ENCODE assay signal across 8 cellular contexts in genomic region chr11:64007629-64008282, GRCh38. TPM values are rescaled to one million over a fixed set of nuclear protein-coding genes. Genes with fewer than 3 reads are reported as not detected.
A peak's percentile ranks its signal among the peaks of the same experiment; 100 is the strongest.
DNase-seq lines count a peak whose midpoint lies in the region; ATAC-seq and TF ChIP-seq lines count a peak whose summit lies in the region.

No MANE protein-coding gene starts in this region.

- no peak for DNase-seq in activated naive CD8-positive, alpha-beta T cell treated with anti-CD3 and anti-CD28 coated beads for 36 hours
- DNase-seq in astrocyte of the hippocampus (ENCODE audit: low read depth, low spot score): peak; percentile 61
- no peak for DNase-seq in iPS DF 6.9 (ENCODE audit: low read depth, low spot score)
- peak; percentile 86 to 92 for DNase-seq in psoas muscle
- no peak for DNase-seq in activated CD4-positive, CD25-positive, alpha-beta regulatory T cell treated with anti-CD3 and anti-CD28 coated beads, Interleukin-2, amount 50 U/mL, for 72 hours
- DNase-seq in activated T-helper 1 cell treated with anti-CD3 and anti-CD28 coated beads, Interleukin-12 subunit alpha, Interleukin-12 subunit beta, Interleukin-2, Interleukin-4 antibody, amounts not matched to agents 30 ng/mL and 10 ng/mL and 1 ng/mL, durations not matched to agents 14 hours and 24 hours and 36 hours (ENCODE audit: low spot score): no peak
- no peak for DNase-seq in RKO (ENCODE audit: low spot score)

- H3K27me3 ChIP-seq in iPS DF 6.9 (ENCODE audit: control insufficient read depth, insufficient read depth, low read length) (peaks cover 28% of the 10 kb centered on the region), psoas muscle (ENCODE audit: insufficient read depth in 3 of 3, low read length in 2 of 3) (no peaks in the 10 kb centered on the region)

- no peaks in the 10 kb centered on the region for H3K36me3 ChIP-seq in iPS DF 6.9 (ENCODE audit: control insufficient read depth, insufficient read depth, low read length)
- H3K36me3 ChIP-seq in psoas muscle (ENCODE audit: insufficient read depth in 1 of 2, low read depth in 1 of 2): no peaks in the 10 kb centered on the region

- ATAC-seq in psoas muscle: peak; percentile 72 to 85 (median 80)

- no peak overlapping the region for H3K27ac ChIP-seq in iPS DF 6.9 (ENCODE audit: low read length)
- peak overlapping the region; percentile 41 for H3K27ac ChIP-seq in psoas muscle

- H3K9me3 Mint-ChIP-seq in activated naive CD8-positive, alpha-beta T cell (ENCODE audit: low read depth): no peaks in the 10 kb centered on the region
- peaks cover 13% of the 10 kb centered on the region for H3K9me3 Mint-ChIP-seq in activated naive CD8-positive, alpha-beta T cell treated with anti-CD3 and anti-CD28 coated beads for 36 hours
- H3K9me3 Mint-ChIP-seq in activated T-helper 1 cell treated with anti-CD3 and anti-CD28 coated beads, Interleukin-12 subunit alpha, Interleukin-12 subunit beta, Interleukin-2, Interleukin-4 antibody, amounts not matched to agents 30 ng/mL and 10 ng/mL and 1 ng/mL, durations not matched to agents 14 hours and 24 hours and 36 hours: peaks cover 17% of the 10 kb centered on the region

- H3K4me1 ChIP-seq in iPS DF 6.9 (ENCODE audit: control insufficient read depth, insufficient read depth, low read length): peaks cover 4% of the 10 kb centered on the region; the same call in 1 of the 2 replicates
- H3K4me1 ChIP-seq in psoas muscle: peaks cover 9% of the 10 kb centered on the region

- WGBS in iPS DF 6.9 (ENCODE audit: insufficient coverage, insufficient read length): no CpG with 5 or more reads among the region's 40 CpGs
- WGBS in psoas muscle, 3 donors: 24 to 39% (median 30%) methylated on average over 37 to 40 of the region's 40 CpGs

- H3K27me3 Mint-ChIP-seq in activated naive CD8-positive, alpha-beta T cell: peaks cover 12% of the 10 kb centered on the region
- H3K27me3 Mint-ChIP-seq in activated naive CD8-positive, alpha-beta T cell treated with anti-CD3 and anti-CD28 coated beads for 36 hours: peaks cover 54% of the 10 kb centered on the region
- peaks cover 29% of the 10 kb centered on the region for H3K27me3 Mint-ChIP-seq in activated T-helper 1 cell treated with anti-CD3 and anti-CD28 coated beads, Interleukin-12 subunit alpha, Interleukin-12 subunit beta, Interleukin-2, Interleukin-4 antibody, amounts not matched to agents 30 ng/mL and 10 ng/mL and 1 ng/mL, durations not matched to agents 14 hours and 24 hours and 36 hours (ENCODE audit: insufficient read depth)

- H3K36me3 Mint-ChIP-seq in activated naive CD8-positive, alpha-beta T cell: peaks cover 3% of the 10 kb centered on the region
- peaks cover 15% of the 10 kb centered on the region for H3K36me3 Mint-ChIP-seq in activated naive CD8-positive, alpha-beta T cell treated with anti-CD3 and anti-CD28 coated beads for 36 hours
- no peaks in the 10 kb centered on the region for H3K36me3 Mint-ChIP-seq in activated T-helper 1 cell treated with anti-CD3 and anti-CD28 coated beads, Interleukin-12 subunit alpha, Interleukin-12 subunit beta, Interleukin-2, Interleukin-4 antibody, amounts not matched to agents 30 ng/mL and 10 ng/mL and 1 ng/mL, durations not matched to agents 14 hours and 24 hours and 36 hours (ENCODE audit: low read depth)

- intact Hi-C loops in psoas muscle (cut with DNase I): no loop called here
- intact Hi-C loops in activated T-helper 1 cell treated with anti-CD3 and anti-CD28 coated beads, Interleukin-12 subunit alpha, Interleukin-12 subunit beta, Interleukin-2, Interleukin-4 antibody, amounts not matched to agents 30 ng/mL and 10 ng/mL and 1 ng/mL, durations not matched to agents 14 hours and 24 hours and 36 hours (cut with micrococcal nuclease): no loop called here

- H3K27ac Mint-ChIP-seq in activated naive CD8-positive, alpha-beta T cell: no peak overlapping the region
- no peak overlapping the region for H3K27ac Mint-ChIP-seq in activated naive CD8-positive, alpha-beta T cell treated with anti-CD3 and anti-CD28 coated beads for 36 hours
- no peak overlapping the region for H3K27ac Mint-ChIP-seq in activated T-helper 1 cell treated with anti-CD3 and anti-CD28 coated beads, Interleukin-12 subunit alpha, Interleukin-12 subunit beta, Interleukin-2, Interleukin-4 antibody, amounts not matched to agents 30 ng/mL and 10 ng/mL and 1 ng/mL, durations not matched to agents 14 hours and 24 hours and 36 hours

- peak overlapping the region; percentile 32 for H3K4me3 Mint-ChIP-seq in activated naive CD8-positive, alpha-beta T cell
- H3K4me3 Mint-ChIP-seq in activated naive CD8-positive, alpha-beta T cell treated with anti-CD3 and anti-CD28 coated beads for 36 hours: no peak overlapping the region
- no peak overlapping the region for H3K4me3 Mint-ChIP-seq in activated T-helper 1 cell treated with anti-CD3 and anti-CD28 coated beads, Interleukin-12 subunit alpha, Interleukin-12 subunit beta, Interleukin-2, Interleukin-4 antibody, amounts not matched to agents 30 ng/mL and 10 ng/mL and 1 ng/mL, durations not matched to agents 14 hours and 24 hours and 36 hours

- H3K4me3 ChIP-seq in iPS DF 6.9 (ENCODE audit: low read length): peak overlapping the region; percentile 15; the same call in 1 of the 2 replicates
- H3K4me3 ChIP-seq in psoas muscle: peak overlapping the region; percentile 53

- peaks cover 11% of the 10 kb centered on the region for H3K4me1 Mint-ChIP-seq in activated naive CD8-positive, alpha-beta T cell (ENCODE audit: low read depth)
- peaks cover 12% of the 10 kb centered on the region for H3K4me1 Mint-ChIP-seq in activated naive CD8-positive, alpha-beta T cell treated with anti-CD3 and anti-CD28 coated beads for 36 hours
- H3K4me1 Mint-ChIP-seq in activated T-helper 1 cell treated with anti-CD3 and anti-CD28 coated beads, Interleukin-12 subunit alpha, Interleukin-12 subunit beta, Interleukin-2, Interleukin-4 antibody, amounts not matched to agents 30 ng/mL and 10 ng/mL and 1 ng/mL, durations not matched to agents 14 hours and 24 hours and 36 hours (ENCODE audit: low read depth): peaks cover 6% of the 10 kb centered on the region

- peak; percentile 27 for TF ChIP-seq CTCF in psoas muscle (IDR thresholded peaks at IDR 0.05)

- H3K9me3 ChIP-seq in iPS DF 6.9 (ENCODE audit: control insufficient read depth, insufficient read depth, low read length) (no peaks in the 10 kb centered on the region; the same call in 1 of the 2 replicates), psoas muscle (no peaks in the 10 kb centered on the region)

RNA-seq across cellular contexts. Expression of gene OTUB1, which starts 21.5 kb away (rescaled TPM):
- 10 to 100 TPM; 70.5 to 72.0 TPM for total RNA-seq in activated naive CD8-positive, alpha-beta T cell treated with anti-CD3 and anti-CD28 coated beads for 36 hours
- 10 to 100 TPM; 39.4 to 47.8 (median 40.8) TPM for total RNA-seq in psoas muscle
- polyA plus RNA-seq in psoas muscle: 10 to 100 TPM; 49.1 to 75.4 (median 72.7) TPM
- 104 and 114 TPM in 2 replicates for total RNA-seq in activated T-helper 1 cell treated with anti-CD3 and anti-CD28 coated beads, Interleukin-12 subunit alpha, Interleukin-12 subunit beta, Interleukin-2, Interleukin-4 antibody, amounts not matched to agents 30 ng/mL and 10 ng/mL and 1 ng/mL, durations not matched to agents 14 hours and 24 hours and 36 hours

RNA-seq across cellular contexts. Expression of gene FLRT1, which starts 28.0 kb away (rescaled TPM):
- not detected for total RNA-seq in activated naive CD8-positive, alpha-beta T cell treated with anti-CD3 and anti-CD28 coated beads for 36 hours
- under 1 TPM in 3 of 4 donors, not detected in 1; 0.08 to 0.10 (median 0.08) TPM for total RNA-seq in psoas muscle
- under 1 TPM in 2 of 3 donors, not detected in 1; 0.03 to 0.05 TPM for polyA plus RNA-seq in psoas muscle
- not detected in 2 replicates for total RNA-seq in activated T-helper 1 cell treated with anti-CD3 and anti-CD28 coated beads, Interleukin-12 subunit alpha, Interleukin-12 subunit beta, Interleukin-2, Interleukin-4 antibody, amounts not matched to agents 30 ng/mL and 10 ng/mL and 1 ng/mL, durations not matched to agents 14 hours and 24 hours and 36 hours

RNA-seq across cellular contexts. Expression of gene COX8A, which starts 33.3 kb away (rescaled TPM):
- 100 to 1,000 TPM; 450 to 466 TPM for total RNA-seq in activated naive CD8-positive, alpha-beta T cell treated with anti-CD3 and anti-CD28 coated beads for 36 hours
- total RNA-seq in psoas muscle: 100 to 1,000 TPM; 547 to 830 (median 614) TPM
- polyA plus RNA-seq in psoas muscle: 1,000 to 10,000 TPM; 1,239 to 1,847 (median 1,663) TPM
- 289 and 291 TPM in 2 replicates for total RNA-seq in activated T-helper 1 cell treated with anti-CD3 and anti-CD28 coated beads, Interleukin-12 subunit alpha, Interleukin-12 subunit beta, Interleukin-2, Interleukin-4 antibody, amounts not matched to agents 30 ng/mL and 10 ng/mL and 1 ng/mL, durations not matched to agents 14 hours and 24 hours and 36 hours

Comparison
In these comparisons a context has a peak if more than half of its experiments do, and no peak if none do; other contexts are left out.
1. DNase-seq: peak in astrocyte of the hippocampus (single experiment) and psoas muscle (2 of 2); none in activated naive CD8-positive, alpha-beta T cell treated with anti-CD3 and anti-CD28 coated beads for 36 hours (single experiment), iPS DF 6.9 (single experiment), activated CD4-positive, CD25-positive, alpha-beta regulatory T cell treated with anti-CD3 and anti-CD28 coated beads, Interleukin-2, amount 50 U/mL, for 72 hours (single experiment), activated T-helper 1 cell treated with anti-CD3 and anti-CD28 coated beads, Interleukin-12 subunit alpha, Interleukin-12 subunit beta, Interleukin-2, Interleukin-4 antibody, amounts not matched to agents 30 ng/mL and 10 ng/mL and 1 ng/mL, durations not matched to agents 14 hours and 24 hours and 36 hours (single experiment) and RKO (single experiment).